ENCODE assay signal across 8 cellular contexts in genomic region chr14:100375273-100375962, GRCh38. TPM values are rescaled to one million over a fixed set of nuclear protein-coding genes. Genes with fewer than 3 reads are reported as not detected.
DNase-seq lines count a peak whose midpoint lies in the region; ATAC-seq, FAIRE-seq and TF ChIP-seq lines count a peak whose summit lies in the region.

No MANE protein-coding gene starts in this region.

- CTCF ChIA-PET in activated CD8-positive, alpha-beta T cell treated with anti-CD3 and anti-CD28 coated beads for 36 hours (lab: Charles Lee): interaction anchor here (0.9 to 1.4 kb wide), 9 partner anchors 8 to 269 kb away, joined by 3 to 6 read pairs (median 3); no protein-coding TSS in a partner anchor

- intact Hi-C loops in activated CD8-positive, alpha-beta T cell treated with anti-CD3 and anti-CD28 coated beads for 36 hours (cut with micrococcal nuclease): loop anchor here (10.0 kb wide), 3 partner anchors 71 to 401 kb away; partner anchors contain the start of genes EVL and SLC25A29

- peaks cover 6 to 31% of the 10 kb centered on the region in 2 donors for H3K4me1 ChIP-seq in muscle layer of duodenum (ENCODE audit: control insufficient read depth in 1 of 2, insufficient read depth in 2 of 2, low read length in 2 of 2)

- no peaks in the 10 kb centered on the region for H3K9me3 ChIP-seq in muscle layer of duodenum (ENCODE audit: control insufficient read depth in 1 of 2, low read length in 2 of 2)

- H3K36me3 ChIP-seq in muscle layer of duodenum (ENCODE audit: control insufficient read depth in 1 of 2, insufficient read depth in 2 of 2, low read length in 2 of 2): peaks cover 0 to 10% of the 10 kb centered on the region in 2 donors

- POLR2A ChIA-PET in activated CD8-positive, alpha-beta T cell treated with anti-CD3 and anti-CD28 coated beads for 36 hours (lab: Charles Lee): interaction anchor here (0.6 to 2.0 kb wide), 24 partner anchors 9 to 310 kb away, joined by 3 to 9 read pairs (median 4); partner anchors contain the start of gene EVL

- no peaks in the 10 kb centered on the region for H3K9me3 Mint-ChIP-seq in activated CD8-positive, alpha-beta T cell treated with anti-CD3 and anti-CD28 coated beads for 36 hours
- no peaks in the 10 kb centered on the region for H3K9me3 Mint-ChIP-seq in stimulated activated naive CD8-positive, alpha-beta T cell treated with anti-CD3 and anti-CD28 coated beads, Interleukin-15, Interleukin-2, amounts not matched to agents 100 ng/mL and 50 ng/mL, for 24 hours

- H3K4me3 Mint-ChIP-seq in activated CD8-positive, alpha-beta T cell treated with anti-CD3 and anti-CD28 coated beads for 36 hours: peak overlapping the region; percentile 98
- peak overlapping the region; percentile 99 for H3K4me3 Mint-ChIP-seq in stimulated activated naive CD8-positive, alpha-beta T cell treated with anti-CD3 and anti-CD28 coated beads, Interleukin-15, Interleukin-2, amounts not matched to agents 100 ng/mL and 50 ng/mL, for 24 hours

- no peaks in the 10 kb centered on the region for H3K27me3 ChIP-seq in muscle layer of duodenum (ENCODE audit: low read depth, low read length)

- peak; percentile 40 for ATAC-seq in HG02610 (IDR thresholded peaks at IDR 0.05; ENCODE audit: unreplicated experiment)
- peak; percentile 78 for ATAC-seq in activated CD8-positive, alpha-beta T cell treated with anti-CD3 and anti-CD28 coated beads for 36 hours

- H3K27ac Mint-ChIP-seq in activated CD8-positive, alpha-beta T cell treated with anti-CD3 and anti-CD28 coated beads for 36 hours: peak overlapping the region; percentile 100
- peak overlapping the region; percentile 100 for H3K27ac Mint-ChIP-seq in stimulated activated naive CD8-positive, alpha-beta T cell treated with anti-CD3 and anti-CD28 coated beads, Interleukin-15, Interleukin-2, amounts not matched to agents 100 ng/mL and 50 ng/mL, for 24 hours

- H3K27ac ChIP-seq in muscle layer of duodenum (ENCODE audit: low read length): peak overlapping the region; percentile 99

- H3K4me1 Mint-ChIP-seq in activated CD8-positive, alpha-beta T cell treated with anti-CD3 and anti-CD28 coated beads for 36 hours (ENCODE audit: low read depth): peaks cover 42% of the 10 kb centered on the region
- peaks cover 68% of the 10 kb centered on the region for H3K4me1 Mint-ChIP-seq in stimulated activated naive CD8-positive, alpha-beta T cell treated with anti-CD3 and anti-CD28 coated beads, Interleukin-15, Interleukin-2, amounts not matched to agents 100 ng/mL and 50 ng/mL, for 24 hours (ENCODE audit: low read depth)

- FAIRE-seq in GM12892 (lab: Jason Lieb, UNC): peak; percentile 82

- TF ChIP-seq POLR2A in GM12892 (IDR thresholded peaks at IDR 0.05; ENCODE audit: low read depth, low read length): peak; percentile 36; the same call in 1 of the 2 replicates

- peaks cover 43% of the 10 kb centered on the region for H3K36me3 Mint-ChIP-seq in activated CD8-positive, alpha-beta T cell treated with anti-CD3 and anti-CD28 coated beads for 36 hours (ENCODE audit: low read depth)
- H3K36me3 Mint-ChIP-seq in stimulated activated naive CD8-positive, alpha-beta T cell treated with anti-CD3 and anti-CD28 coated beads, Interleukin-15, Interleukin-2, amounts not matched to agents 100 ng/mL and 50 ng/mL, for 24 hours (ENCODE audit: low read depth): peaks cover 50% of the 10 kb centered on the region

- DNase-seq in GM12892 (ENCODE audit: insufficient read length) (peak; percentile 45), NCI-H1105 (lab: John Stamatoyannopoulos, UW) (peak; percentile 11), epidermal melanocyte (ENCODE audit: insufficient read length, low spot score) (peak; percentile 59), superior temporal gyrus (ENCODE audit: extremely low spot score) (no peak)
- peak; percentile 99 for DNase-seq in activated CD8-positive, alpha-beta T cell treated with anti-CD3 and anti-CD28 coated beads for 36 hours

- no peak for TF ChIP-seq CTCF in activated CD8-positive, alpha-beta T cell treated with anti-CD3 and anti-CD28 coated beads for 36 hours (IDR thresholded peaks at IDR 0.05)

- H3K4me3 ChIP-seq in muscle layer of duodenum (ENCODE audit: low read depth in 1 of 2, low read length in 2 of 2): peak overlapping the region; percentile 80 to 85

- H3K27me3 Mint-ChIP-seq in activated CD8-positive, alpha-beta T cell treated with anti-CD3 and anti-CD28 coated beads for 36 hours: no peaks in the 10 kb centered on the region
- H3K27me3 Mint-ChIP-seq in stimulated activated naive CD8-positive, alpha-beta T cell treated with anti-CD3 and anti-CD28 coated beads, Interleukin-15, Interleukin-2, amounts not matched to agents 100 ng/mL and 50 ng/mL, for 24 hours: no peaks in the 10 kb centered on the region

RNA-seq across cellular contexts. Expression of gene WDR25, which starts 0.9 kb away (rescaled TPM):
- 2.6 TPM for polyA plus RNA-seq in GM12892 (2012; ENCODE audit: missing spikeins)
- 1 to 10 TPM; 6.2 to 7.5 TPM for total RNA-seq in activated CD8-positive, alpha-beta T cell treated with anti-CD3 and anti-CD28 coated beads for 36 hours

RNA-seq across cellular contexts. Expression of gene SLC25A47, which starts 52.3 kb away (rescaled TPM):
- polyA plus RNA-seq in GM12892 (2012; ENCODE audit: missing spikeins): not detected
- total RNA-seq in activated CD8-positive, alpha-beta T cell treated with anti-CD3 and anti-CD28 coated beads for 36 hours: not detected
